ENCODE assay signal across 2 cellular contexts in genomic region chr17:1942666-1943431, GRCh38.
TF ChIP-seq lines count a peak whose summit lies in the region.

No MANE protein-coding gene starts in this region.

TF ChIP-seq in IMR-90, 13 proteins besides CTCF, POLR2A, EP300 and RAD21 (continued from another document):
- TF ChIP-seq RFX5 (IDR thresholded peaks at IDR 0.05; ENCODE audit: low read depth, low read length) (no peak), MAZ (IDR thresholded peaks at IDR 0.05; ENCODE audit: borderline replicate concordance, low read depth, low read length) (no peak), CEBPB (IDR thresholded peaks at IDR 0.05; ENCODE audit: low read depth, low read length) (no peak), BHLHE40 (IDR thresholded peaks at IDR 0.05; ENCODE audit: low read depth, low read length) (no peak), MXI1 (IDR thresholded peaks at IDR 0.05; ENCODE audit: borderline replicate concordance, low read depth, low read length) (no peak), FOS (IDR thresholded peaks at IDR 0.05; ENCODE audit: low read depth, low read length) (no peak), SMC3 (IDR thresholded peaks at IDR 0.05; ENCODE audit: low read depth, low read length) (no peak), ELK1 (IDR thresholded peaks at IDR 0.05; ENCODE audit: borderline replicate concordance, low read depth, low read length) (no peak), NFE2L2 (IDR thresholded peaks at IDR 0.05; ENCODE audit: low read depth, low read length) (no peak)

TF ChIP-seq in WTC11, 78 proteins besides CTCF, POLR2A, EP300 and RAD21 (continued from another document):
- TF ChIP-seq FOXP1 (CRISPR knock-in tag; IDR thresholded peaks at IDR 0.05; ENCODE audit: borderline replicate concordance) (no peak), ATF6 (CRISPR knock-in tag; IDR thresholded peaks at IDR 0.05) (no peak), FOXP4 (CRISPR knock-in tag; IDR thresholded peaks at IDR 0.05) (no peak), ZNF512 (CRISPR knock-in tag; IDR thresholded peaks at IDR 0.05; ENCODE audit: borderline replicate concordance) (no peak), NFATC4 (CRISPR knock-in tag; IDR thresholded peaks at IDR 0.05) (no peak), ARID4B (CRISPR knock-in tag; IDR thresholded peaks at IDR 0.05; ENCODE audit: borderline replicate concordance) (no peak), AFF4 (CRISPR knock-in tag; IDR thresholded peaks at IDR 0.05; ENCODE audit: borderline replicate concordance) (no peak)
